Comparison of ENCODE assay signal across 16 cellular contexts in genomic region chr9:123187131-123187530, GRCh38.
DNase-seq lines count a peak whose midpoint lies in the region; ATAC-seq, FAIRE-seq and TF ChIP-seq lines count a peak whose summit lies in the region.
"Had no signal": no experiment of that assay in that cellular context is flagged by ENCODE, and none has a peak within 500 bp of the region (broad histone marks: within the 10 kb centered on the region; RNA-seq: fewer than 3 reads in every experiment).

No MANE protein-coding gene starts in this region.

- peaks cover 22% of the 10 kb centered on the region for H3K36me3 Mint-ChIP-seq in stimulated activated memory B cell treated with anti-CD40 and anti-IgM and Interleukin-4, amounts not matched to agents 10 μg/mL and 1 μg/mL and 100 μg/mL, for 72 hours

- no peaks in the 10 kb centered on the region for H3K27me3 ChIP-seq in heart right ventricle

- TF ChIP-seq POLR2A in GM12891 (IDR thresholded peaks at IDR 0.05; ENCODE audit: low read depth, low read length), result no peak

- H3K9me3 ChIP-seq in SK-N-MC (ENCODE audit: low read depth, low read length) (no peaks in the 10 kb centered on the region), heart right ventricle (no peaks in the 10 kb centered on the region)

- no peak for DNase-seq in GM12891 (ENCODE audit: insufficient read length, low spot score)
- no peak for DNase-seq in SK-N-MC (ENCODE audit: low read depth, low spot score)
- DNase-seq in germinal center (ENCODE audit: low spot score), result peak; percentile 17
- no peak for DNase-seq in heart right ventricle
- DNase-seq in stimulated activated CD4-positive, alpha-beta T cell treated with anti-CD3 and anti-CD28 coated beads, Interleukin-4, amount 100 ng/mL, for 24 hours, result no peak
- DNase-seq in SIG-M5 treated with dmso at 0.1 percent for 504 hours (lab: John Stamatoyannopoulos, UW; ENCODE audit: unreplicated experiment), result no peak
- DNase-seq in NCI-H2171 treated with DMSO at 0.1 percent for 48 hours (lab: John Stamatoyannopoulos, UW), result no peak
- DNase-seq: ACHN; C1 segment of cervical spinal cord; Calu3; CD4-positive, alpha-beta T cell; DMS 273 treated with DMSO at 0.1 percent for 48 hours had no signal

- H3K4me1 Mint-ChIP-seq in stimulated activated memory B cell treated with anti-CD40 and anti-IgM and Interleukin-4, amounts not matched to agents 10 μg/mL and 1 μg/mL and 100 μg/mL, for 72 hours, result peaks cover 35% of the 10 kb centered on the region

- H3K4me3 Mint-ChIP-seq in stimulated activated memory B cell treated with anti-CD40 and anti-IgM and Interleukin-4, amounts not matched to agents 10 μg/mL and 1 μg/mL and 100 μg/mL, for 72 hours, result no peak overlapping the region
- H3K4me3 Mint-ChIP-seq: CD4-positive, alpha-beta T cell had no signal

- no peaks in the 10 kb centered on the region for H3K9me3 Mint-ChIP-seq in stimulated activated memory B cell treated with anti-CD40 and anti-IgM and Interleukin-4, amounts not matched to agents 10 μg/mL and 1 μg/mL and 100 μg/mL, for 72 hours
- H3K9me3 Mint-ChIP-seq: CD4-positive, alpha-beta T cell had no signal

- H3K27ac Mint-ChIP-seq in stimulated activated memory B cell treated with anti-CD40 and anti-IgM and Interleukin-4, amounts not matched to agents 10 μg/mL and 1 μg/mL and 100 μg/mL, for 72 hours, result peak overlapping the region; percentile 34
- H3K27ac Mint-ChIP-seq: CD4-positive, alpha-beta T cell had no signal

- FAIRE-seq in GM12891 (lab: Jason Lieb, UNC), result no peak
- FAIRE-seq: GM12892 had no signal

- H3K4me3 ChIP-seq in SK-N-MC (no peak overlapping the region), heart right ventricle (no peak overlapping the region)

- intact Hi-C loops in heart right ventricle (cut with DNase I), result no loop called here

- H3K36me3 ChIP-seq in SK-N-MC (ENCODE audit: insufficient read depth, low read length), result peaks cover 12% of the 10 kb centered on the region; the same call in 1 of the 2 replicates
- no peaks in the 10 kb centered on the region for H3K36me3 ChIP-seq in heart right ventricle

- no peak for ATAC-seq in stimulated activated memory B cell treated with anti-CD40 and anti-IgM and Interleukin-4, amounts not matched to agents 10 μg/mL and 1 μg/mL and 100 μg/mL, for 72 hours
- ATAC-seq in heart right ventricle, result no peak
- ATAC-seq: HCT116 had no signal

- WGBS in heart right ventricle, 2 donors, result 96 to 97% methylated on average over 1 of the region's 1 CpG

- no peak for TF ChIP-seq CTCF in heart right ventricle (IDR thresholded peaks at IDR 0.05)

- no peak overlapping the region for H3K9ac ChIP-seq in SK-N-MC (ENCODE audit: insufficient read length)

- H3K27ac ChIP-seq in SK-N-MC (0 out of 2 replicates have a peak overlapping the region, but pooled peaks have one; percentile 34), heart right ventricle (no peak overlapping the region)
- H3K27ac ChIP-seq: HL-60 had no signal

- no peaks in the 10 kb centered on the region for H3K27me3 Mint-ChIP-seq in stimulated activated memory B cell treated with anti-CD40 and anti-IgM and Interleukin-4, amounts not matched to agents 10 μg/mL and 1 μg/mL and 100 μg/mL, for 72 hours
- H3K27me3 Mint-ChIP-seq: CD4-positive, alpha-beta T cell had no signal

- peaks cover 0 to 7% (median 0%) of the 10 kb centered on the region in 9 donors for H3K4me1 ChIP-seq in heart right ventricle

TF ChIP-seq in GM12891, 5 proteins besides CTCF, POLR2A, EP300 and RAD21:
- TF ChIP-seq SPI1 (IDR thresholded peaks at IDR 0.05; ENCODE audit: low read depth, low read length) (peak; percentile 36; the same call in 1 of the 2 replicates), TAF1 (IDR thresholded peaks at IDR 0.05; ENCODE audit: low read depth, low read length) (no peak), PAX5 (IDR thresholded peaks at IDR 0.05; ENCODE audit: insufficient read depth, low read length, severe bottlenecking) (no peak), POU2F2 (IDR thresholded peaks at IDR 0.05; ENCODE audit: low read depth, low read length) (no peak)
